1 cellular context compared by ENCODE assay signal in genomic region chr22:23282089-23282501, GRCh38.
TF ChIP-seq lines count a peak whose summit lies in the region.

No MANE protein-coding gene starts in this region.

TF ChIP-seq in K562, 482 proteins besides CTCF, POLR2A, EP300 and RAD21 (continued from another document):
- TF ChIP-seq STAT6 (CRISPR knock-in tag; IDR thresholded peaks at IDR 0.05) (0 out of 2 replicates have a peak, but pooled peaks have one; percentile 21), JUND (IDR thresholded peaks at IDR 0.05; ENCODE audit: borderline replicate concordance, low read depth, low read length) (0 out of 2 replicates have a peak, but pooled peaks have one; percentile 14), JUND (tag; IDR thresholded peaks at IDR 0.05; ENCODE audit: borderline replicate concordance, low read depth, low read length) (no peak)
